Comparison of ENCODE assay signal across 7 cellular contexts in the genomic region with DNA sequence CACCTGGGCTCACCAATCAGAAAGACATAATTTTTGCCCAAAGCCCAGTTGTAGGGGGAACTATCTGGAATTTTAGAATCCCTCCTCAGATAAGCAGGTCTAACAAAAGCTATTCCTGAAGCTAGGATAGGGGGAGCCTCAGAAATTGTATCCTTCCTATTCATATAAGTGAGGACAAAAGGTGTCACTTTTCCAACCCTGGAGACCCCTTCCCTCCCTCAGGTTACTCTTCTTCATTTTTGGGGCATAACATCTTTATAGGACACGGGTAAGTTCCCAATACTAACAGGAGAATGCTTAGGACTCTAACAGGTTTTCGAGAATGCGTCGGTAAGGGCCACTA. TPM values are rescaled to one million over a fixed set of nuclear protein-coding genes. Genes with fewer than 3 reads are reported as not detected.
"Had no signal": no experiment of that assay in that cellular context is flagged by ENCODE, and none has a peak within 500 bp of the region (broad histone marks: within the 10 kb centered on the region; RNA-seq: fewer than 3 reads in every experiment).

No MANE protein-coding gene starts in this region.

RNA-seq across cellular contexts. Expression of a gene that starts 1.1 kb away (rescaled TPM):
- total RNA-seq: left cardiac atrium, left ventricle myocardium inferior, left ventricle myocardium superior, mesenteric fat pad, mononuclear cell had no signal

RNA-seq across cellular contexts. Expression of a gene that starts 58.7 kb away (rescaled TPM):
- total RNA-seq: lung microvascular endothelial cell, mononuclear cell, myocyte had no signal
